In genomic region chr7:135877799-135878198, GRCh38 we compare ENCODE assay signal across 9 cellular contexts.
DNase-seq lines count a peak whose midpoint lies in the region; TF ChIP-seq lines count a peak whose summit lies in the region.
"Had no signal": no experiment of that assay in that cellular context is flagged by ENCODE, and none has a peak within 500 bp of the region (broad histone marks: within the 10 kb centered on the region; RNA-seq: fewer than 3 reads in every experiment).

No MANE protein-coding gene starts in this region.

- H3K4me3 ChIP-seq in NB4 (ENCODE audit: low read depth, low read length): no peak overlapping the region
- H3K4me3 ChIP-seq in mammary epithelial cell (replicated peaks in 1 of 3; ENCODE audit: insufficient read depth in 1 of 3, low read depth in 2 of 3, low read length in 3 of 3): no peak overlapping the region
- H3K4me3 ChIP-seq in skeletal muscle satellite cell (ENCODE audit: low read length): no peak overlapping the region
- no peak overlapping the region for H3K4me3 ChIP-seq in coronary artery

- H4K20me1 ChIP-seq in mammary epithelial cell (ENCODE audit: insufficient read depth, low read length): no peaks in the 10 kb centered on the region

- H3K9ac ChIP-seq in mammary epithelial cell (ENCODE audit: insufficient read depth, low read length): no peak overlapping the region
- no peak overlapping the region for H3K9ac ChIP-seq in skeletal muscle satellite cell (ENCODE audit: low read depth, low read length)

- no peak for TF ChIP-seq CTCF in NB4 (IDR thresholded peaks at IDR 0.05; ENCODE audit: low read depth, low read length)
- no peak for TF ChIP-seq CTCF in mammary epithelial cell (conservative IDR thresholded peaks at IDR 0.05 in 1 of 2, IDR thresholded peaks at IDR 0.05 in 1 of 2; ENCODE audit: extremely low read depth in 1 of 2, insufficient read depth in 1 of 2, low read depth in 1 of 2, low read length in 2 of 2)
- no peak for TF ChIP-seq CTCF in coronary artery (IDR thresholded peaks at IDR 0.05)

- WGBS in mammary epithelial cell (ENCODE audit: low coverage, missing lambda C conversion rate): 20% methylated on average over 5 of the region's 5 CpGs

- H2AFZ ChIP-seq in mammary epithelial cell (ENCODE audit: low read depth, low read length): no peak overlapping the region

- H3K4me1 ChIP-seq in mammary epithelial cell (ENCODE audit: insufficient read depth, low read length) (peaks cover 20% of the 10 kb centered on the region), skeletal muscle satellite cell (ENCODE audit: control insufficient read depth, insufficient read depth, low read length) (peaks cover 14% of the 10 kb centered on the region)

- H3K27ac ChIP-seq in mammary epithelial cell (ENCODE audit: insufficient read depth, low read depth, low read length) (no peak overlapping the region), coronary artery (no peak overlapping the region)
- H3K27ac ChIP-seq: 22Rv1 had no signal

- H3K36me3 ChIP-seq in mammary epithelial cell (ENCODE audit: insufficient read depth, low read length) (no peaks in the 10 kb centered on the region), skeletal muscle satellite cell (ENCODE audit: insufficient read depth, low read length) (no peaks in the 10 kb centered on the region)

- H3K9me3 ChIP-seq in mammary epithelial cell (replicated peaks; ENCODE audit: insufficient read depth, low read length): no peaks in the 10 kb centered on the region
- H3K9me3 ChIP-seq in skeletal muscle satellite cell (replicated peaks; ENCODE audit: low read length): no peaks in the 10 kb centered on the region

- no peaks in the 10 kb centered on the region for H3K79me2 ChIP-seq in mammary epithelial cell (ENCODE audit: insufficient read depth, low read length)

- no peak for TF ChIP-seq POLR2A in NB4 (IDR thresholded peaks at IDR 0.05; ENCODE audit: extremely low read depth, insufficient read length)

- DNase-seq in DMS 273 (lab: John Stamatoyannopoulos, UW; ENCODE audit: unreplicated experiment) (peak; percentile 21), DMS 273 treated with DMSO at 0.1 percent for 48 hours (lab: John Stamatoyannopoulos, UW) (no peak), NB4 (ENCODE audit: low read depth) (peak; percentile 14), mammary epithelial cell (peak; percentile 94), NCI-H2227 treated with DMSO at 0.1 percent for 48 hours (lab: John Stamatoyannopoulos, UW) (no peak), coronary artery (ENCODE audit: low spot score) (no peak)
- DNase-seq in activated CD4-positive, CD25-positive, alpha-beta regulatory T cell (lab: John Stamatoyannopoulos, UW): no peak

- intact Hi-C loops in mammary epithelial cell (cut with micrococcal nuclease): loop anchor here (5.0 kb wide), 1 partner anchor 45 kb away; no protein-coding TSS in a partner anchor

- H3K27me3 ChIP-seq in mammary epithelial cell (ENCODE audit: insufficient read depth, low read length) (no peaks in the 10 kb centered on the region), skeletal muscle satellite cell (ENCODE audit: control insufficient read depth, insufficient read depth, low read length) (peaks cover 11% of the 10 kb centered on the region)

- dilution Hi-C loops in mammary epithelial cell (cut with HindIII; ENCODE audit: low sequenced_read_pairs): no loop called here

- CTCF ChIA-PET in mammary epithelial cell (lab: Charles Lee; ENCODE audit: low non-redundant PET): interaction anchor here (0.6 kb wide), 1 partner anchor 1741 kb away, joined by 3 read pairs; no protein-coding TSS in a partner anchor

- in situ Hi-C loops in mammary epithelial cell (cut with MboI; ENCODE audit: low sequenced_read_pairs in 2 of 2): no loop called here

- BruUV-seq in mammary epithelial cell (replicated peaks; lab: Mats Ljungman, UMichigan): no TSS peak

- H3K4me2 ChIP-seq in mammary epithelial cell (ENCODE audit: insufficient read depth, low read depth, low read length) (no peak overlapping the region), skeletal muscle satellite cell (ENCODE audit: low read length) (peak overlapping the region; percentile 27)

Comparison
In these comparisons a context has a peak if more than half of its experiments do, and no peak if none do; other contexts are left out.
1. DNase-seq: peak in DMS 273 (single experiment), NB4 (single experiment) and mammary epithelial cell (single experiment); none in DMS 273 treated with DMSO at 0.1 percent for 48 hours (single experiment), NCI-H2227 treated with DMSO at 0.1 percent for 48 hours (single experiment), coronary artery (single experiment) and activated CD4-positive, CD25-positive, alpha-beta regulatory T cell (0 of 4).